ENCODE assay signal across 13 cellular contexts in the genomic region with DNA sequence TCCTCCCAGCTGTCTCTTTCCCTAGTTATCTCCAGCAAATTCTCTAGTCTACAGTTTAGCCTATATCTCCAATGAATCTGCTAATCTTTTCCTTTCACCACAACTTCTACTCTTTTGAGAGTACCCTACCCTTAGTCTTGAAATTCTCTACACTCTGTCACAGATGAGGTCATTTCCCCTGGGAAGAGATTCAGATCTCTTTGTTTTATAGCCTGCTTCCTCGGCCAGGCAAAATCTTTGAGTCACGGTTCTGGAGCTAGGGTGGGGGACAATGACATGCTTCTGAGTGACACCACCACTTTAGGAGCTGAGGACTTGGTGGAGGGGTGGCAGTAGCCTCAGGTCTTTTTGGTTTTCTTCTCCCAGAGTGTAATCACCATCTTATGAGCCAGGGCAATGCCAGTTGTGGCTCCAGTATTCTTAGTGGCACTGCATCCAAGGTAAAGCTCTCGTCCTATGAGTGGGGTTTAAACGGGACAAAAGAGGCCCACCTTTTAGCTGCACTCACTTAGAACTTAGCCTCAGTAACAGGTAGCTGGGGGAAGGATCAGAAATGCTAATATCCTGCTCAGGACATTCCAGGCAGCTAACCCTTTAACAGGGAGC.
A peak's percentile ranks its signal among the peaks of the same experiment; 100 is the strongest.
DNase-seq lines count a peak whose midpoint lies in the region; ATAC-seq and TF ChIP-seq lines count a peak whose summit lies in the region.
"Had no signal": no experiment of that assay in that cellular context is flagged by ENCODE, and none has a peak within 500 bp of the region (broad histone marks: within the 10 kb centered on the region; RNA-seq: fewer than 3 reads in every experiment).

No MANE protein-coding gene starts in this region.

- no peaks in the 10 kb centered on the region for H3K27me3 Mint-ChIP-seq in activated CD4-positive, alpha-beta T cell treated with anti-CD3 and anti-CD28 coated beads, Interleukin-2, amount 10 ng/mL, durations not matched to agents 24 days and 14 days

- H3K27ac ChIP-seq in dorsolateral prefrontal cortex = no peak overlapping the region
- H3K27ac ChIP-seq: A549, SK-N-MC had no signal

- H3K4me1 Mint-ChIP-seq in activated CD4-positive, alpha-beta T cell treated with anti-CD3 and anti-CD28 coated beads, Interleukin-2, amount 10 ng/mL, durations not matched to agents 24 days and 14 days = peaks cover 17% of the 10 kb centered on the region
- H3K4me1 Mint-ChIP-seq in stimulated activated effector memory CD8-positive, alpha-beta T cell treated with anti-CD3 and anti-CD28 coated beads, Interleukin-12 subunit alpha, Interleukin-12 subunit beta, amount 100 ng/mL, for 72 hours = peaks cover 47% of the 10 kb centered on the region

- TF ChIP-seq CTCF in foreskin fibroblast (IDR thresholded peaks at IDR 0.05; ENCODE audit: low read depth, low read length) = no peak
- TF ChIP-seq CTCF in dorsolateral prefrontal cortex (IDR thresholded peaks at IDR 0.05 in 54 of 56, conservative IDR thresholded peaks at IDR 0.05 in 2 of 56; ENCODE audit: low read depth in 1 of 56, partially characterized antibody in 56 of 56) = no peak

- H3K4me3 Mint-ChIP-seq in activated CD4-positive, alpha-beta T cell treated with anti-CD3 and anti-CD28 coated beads, Interleukin-2, amount 10 ng/mL, durations not matched to agents 24 days and 14 days = no peak overlapping the region
- no peak overlapping the region for H3K4me3 Mint-ChIP-seq in stimulated activated effector memory CD8-positive, alpha-beta T cell treated with anti-CD3 and anti-CD28 coated beads, Interleukin-12 subunit alpha, Interleukin-12 subunit beta, amount 100 ng/mL, for 72 hours

- peaks cover 48% of the 10 kb centered on the region for H3K36me3 Mint-ChIP-seq in activated CD4-positive, alpha-beta T cell treated with anti-CD3 and anti-CD28 coated beads, Interleukin-2, amount 10 ng/mL, durations not matched to agents 24 days and 14 days (ENCODE audit: low read depth)
- no peaks in the 10 kb centered on the region for H3K36me3 Mint-ChIP-seq in stimulated activated effector memory CD8-positive, alpha-beta T cell treated with anti-CD3 and anti-CD28 coated beads, Interleukin-12 subunit alpha, Interleukin-12 subunit beta, amount 100 ng/mL, for 72 hours

- no peak overlapping the region for H3K4me3 ChIP-seq in foreskin fibroblast (ENCODE audit: low read depth in 1 of 2, low read length in 2 of 2)
- H3K4me3 ChIP-seq in dorsolateral prefrontal cortex = no peak overlapping the region
- H3K4me3 ChIP-seq: A549, lung, SK-N-MC had no signal

- H3K27ac Mint-ChIP-seq in activated CD4-positive, alpha-beta T cell treated with anti-CD3 and anti-CD28 coated beads, Interleukin-2, amount 10 ng/mL, durations not matched to agents 24 days and 14 days = peak overlapping the region; percentile 25
- peak overlapping the region; percentile 70 for H3K27ac Mint-ChIP-seq in stimulated activated effector memory CD8-positive, alpha-beta T cell treated with anti-CD3 and anti-CD28 coated beads, Interleukin-12 subunit alpha, Interleukin-12 subunit beta, amount 100 ng/mL, for 72 hours

- peak; percentile 19; the same call in 2 of the 3 replicates for ATAC-seq in SK-N-SH treated with all-trans-retinoic acid at 6 μM for 48 hours
- no peak for ATAC-seq in stimulated activated effector memory CD8-positive, alpha-beta T cell treated with anti-CD3 and anti-CD28 coated beads, Interleukin-12 subunit alpha, Interleukin-12 subunit beta, amount 100 ng/mL, for 72 hours
- ATAC-seq: A549 had no signal

- peaks cover 37% of the 10 kb centered on the region for H3K9me3 Mint-ChIP-seq in activated CD4-positive, alpha-beta T cell treated with anti-CD3 and anti-CD28 coated beads, Interleukin-2, amount 10 ng/mL, durations not matched to agents 24 days and 14 days
- H3K9me3 Mint-ChIP-seq in stimulated activated effector memory CD8-positive, alpha-beta T cell treated with anti-CD3 and anti-CD28 coated beads, Interleukin-12 subunit alpha, Interleukin-12 subunit beta, amount 100 ng/mL, for 72 hours = peaks cover 5% of the 10 kb centered on the region

- intact Hi-C loops in activated CD4-positive, alpha-beta T cell treated with anti-CD3 and anti-CD28 coated beads, Interleukin-2, amount 10 ng/mL, durations not matched to agents 24 days and 14 days (cut with micrococcal nuclease) = no loop called here
- intact Hi-C loops in dorsolateral prefrontal cortex (cut with DNase I) = no loop called here

- no peak for DNase-seq in activated CD4-positive, alpha-beta T cell treated with anti-CD3 and anti-CD28 coated beads, Interleukin-2, amount 10 ng/mL, durations not matched to agents 24 days and 14 days
- DNase-seq in activated CD4-positive, alpha-beta T cell treated with anti-CD3 and anti-CD28 coated beads, Interleukin-2, amount 50 U/mL, for 48 hours = no peak
- DNase-seq in foreskin fibroblast = peak; percentile 60 to 77
- DNase-seq in stimulated activated effector memory CD8-positive, alpha-beta T cell treated with anti-CD3 and anti-CD28 coated beads, Interleukin-12 subunit alpha, Interleukin-12 subunit beta, amount 100 ng/mL, for 72 hours (ENCODE audit: low spot score in 2 of 2) = no peak
- DNase-seq in HuH-7 (ENCODE audit: low spot score) = no peak
- no peak for DNase-seq in SIG-M5 (lab: John Stamatoyannopoulos, UW)
- no peak for DNase-seq in dorsolateral prefrontal cortex
- DNase-seq: cerebellar nuclear complex, NCI-H1436 treated with DMSO at 0.1 percent for 48 hours had no signal

- peaks cover 0 to 21% (median 0%) of the 10 kb centered on the region in 45 donors for H3K27me3 ChIP-seq in dorsolateral prefrontal cortex

TF ChIP-seq in SK-N-SH treated with all-trans-retinoic acid at 6 μM for 48 hours, 23 proteins besides CTCF, POLR2A, EP300 and RAD21:
- TF ChIP-seq, protein P1, sequence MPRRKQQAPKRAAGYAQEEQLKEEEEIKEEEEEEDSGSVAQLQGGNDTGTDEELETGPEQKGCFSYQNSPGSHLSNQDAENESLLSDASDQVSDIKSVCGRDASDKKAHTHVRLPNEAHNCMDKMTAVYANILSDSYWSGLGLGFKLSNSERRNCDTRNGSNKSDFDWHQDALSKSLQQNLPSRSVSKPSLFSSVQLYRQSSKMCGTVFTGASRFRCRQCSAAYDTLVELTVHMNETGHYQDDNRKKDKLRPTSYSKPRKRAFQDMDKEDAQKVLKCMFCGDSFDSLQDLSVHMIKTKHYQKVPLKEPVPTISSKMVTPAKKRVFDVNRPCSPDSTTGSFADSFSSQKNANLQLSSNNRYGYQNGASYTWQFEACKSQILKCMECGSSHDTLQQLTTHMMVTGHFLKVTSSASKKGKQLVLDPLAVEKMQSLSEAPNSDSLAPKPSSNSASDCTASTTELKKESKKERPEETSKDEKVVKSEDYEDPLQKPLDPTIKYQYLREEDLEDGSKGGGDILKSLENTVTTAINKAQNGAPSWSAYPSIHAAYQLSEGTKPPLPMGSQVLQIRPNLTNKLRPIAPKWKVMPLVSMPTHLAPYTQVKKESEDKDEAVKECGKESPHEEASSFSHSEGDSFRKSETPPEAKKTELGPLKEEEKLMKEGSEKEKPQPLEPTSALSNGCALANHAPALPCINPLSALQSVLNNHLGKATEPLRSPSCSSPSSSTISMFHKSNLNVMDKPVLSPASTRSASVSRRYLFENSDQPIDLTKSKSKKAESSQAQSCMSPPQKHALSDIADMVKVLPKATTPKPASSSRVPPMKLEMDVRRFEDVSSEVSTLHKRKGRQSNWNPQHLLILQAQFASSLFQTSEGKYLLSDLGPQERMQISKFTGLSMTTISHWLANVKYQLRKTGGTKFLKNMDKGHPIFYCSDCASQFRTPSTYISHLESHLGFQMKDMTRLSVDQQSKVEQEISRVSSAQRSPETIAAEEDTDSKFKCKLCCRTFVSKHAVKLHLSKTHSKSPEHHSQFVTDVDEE (CRISPR knock-in tag; IDR thresholded peaks at IDR 0.05) = no peak
- TF ChIP-seq PPARA (CRISPR knock-in tag; IDR thresholded peaks at IDR 0.05; ENCODE audit: borderline replicate concordance) = no peak
- TF ChIP-seq CSDC2 (CRISPR knock-in tag; IDR thresholded peaks at IDR 0.05) = no peak
- TF ChIP-seq ARNTL (CRISPR knock-in tag; IDR thresholded peaks at IDR 0.05; ENCODE audit: borderline replicate concordance, low read depth) = no peak
- no peak for TF ChIP-seq RARB (CRISPR knock-in tag; IDR thresholded peaks at IDR 0.05)
- 0 out of 2 replicates have a peak, but pooled peaks have one; percentile 33 for TF ChIP-seq CREB5 (CRISPR knock-in tag; IDR thresholded peaks at IDR 0.05; ENCODE audit: low read depth)
- TF ChIP-seq ESRRG (CRISPR knock-in tag; IDR thresholded peaks at IDR 0.05) = no peak
- TF ChIP-seq TCF4 (CRISPR knock-in tag; IDR thresholded peaks at IDR 0.05; ENCODE audit: borderline replicate concordance) = no peak
- TF ChIP-seq ISL1 (CRISPR knock-in tag; IDR thresholded peaks at IDR 0.05) = no peak
TF ChIP-seq in SK-N-SH treated with all-trans-retinoic acid at 6 μM for 48 hours: peak in this region for 1.

Comparison
In these comparisons a context has a peak if more than half of its experiments do, and no peak if none do; other contexts are left out.
1. DNase-seq: peak in foreskin fibroblast (2 of 2); none in activated CD4-positive, alpha-beta T cell treated with anti-CD3 and anti-CD28 coated beads, Interleukin-2, amount 10 ng/mL, durations not matched to agents 24 days and 14 days (single experiment), activated CD4-positive, alpha-beta T cell treated with anti-CD3 and anti-CD28 coated beads, Interleukin-2, amount 50 U/mL, for 48 hours (0 of 2), stimulated activated effector memory CD8-positive, alpha-beta T cell treated with anti-CD3 and anti-CD28 coated beads, Interleukin-12 subunit alpha, Interleukin-12 subunit beta, amount 100 ng/mL, for 72 hours (0 of 2), HuH-7 (single experiment), SIG-M5 (single experiment) and dorsolateral prefrontal cortex (0 of 10).